8 cellular contexts compared by ENCODE assay signal in the genomic region with DNA sequence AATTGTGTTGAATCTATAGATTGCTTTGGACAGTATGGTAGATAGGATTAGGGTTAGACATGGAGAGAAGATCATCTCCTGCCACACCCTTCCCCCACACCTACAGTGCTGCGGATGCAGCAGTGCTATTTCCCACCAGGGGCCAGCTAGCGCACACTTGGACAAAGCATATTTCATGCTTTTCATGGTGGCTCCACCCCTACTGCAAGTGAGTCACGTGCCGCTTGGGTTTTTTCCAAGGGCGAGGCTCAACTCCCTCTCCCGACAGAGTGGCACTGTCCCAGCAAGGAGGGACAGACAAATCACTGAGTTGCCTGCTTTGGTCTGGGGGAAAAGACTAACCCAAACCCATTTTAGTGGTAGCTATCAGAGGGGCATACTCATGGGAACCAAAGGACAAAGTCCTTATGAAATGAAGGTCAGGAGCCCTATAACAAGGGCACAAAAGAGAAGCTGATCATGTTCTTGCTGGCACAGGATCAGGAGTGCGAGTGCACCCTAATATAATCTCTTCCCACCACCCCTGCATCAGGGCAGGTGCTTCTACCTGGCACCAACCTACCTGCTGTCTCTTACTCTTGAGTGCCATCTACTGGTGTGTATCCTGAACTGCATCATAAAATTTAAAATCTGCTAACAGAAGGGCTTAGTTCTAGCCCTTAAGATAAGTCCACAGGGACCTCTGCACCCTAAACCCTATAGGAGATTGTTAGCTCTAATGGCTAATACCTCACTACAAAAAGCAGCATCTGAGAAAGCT. TPM values are rescaled to one million over a fixed set of nuclear protein-coding genes. Genes with fewer than 3 reads are reported as not detected.
DNase-seq lines count a peak whose midpoint lies in the region; ATAC-seq, FAIRE-seq and TF ChIP-seq lines count a peak whose summit lies in the region.

No MANE protein-coding gene starts in this region.

- H3F3A ChIP-seq in DOHH2 (ENCODE audit: control insufficient read depth, insufficient read depth) = no peaks in the 10 kb centered on the region

- no peaks in the 10 kb centered on the region for H4K20me1 ChIP-seq in DOHH2 (ENCODE audit: control insufficient read depth, insufficient read depth, low read depth, low read length)

- POLR2A ChIA-PET in A549 (lab: Yijun Ruan, JAX) = interaction anchor here (1.8 kb wide), 1 partner anchor 125 kb away, joined by 7 read pairs; the partner anchor contains the start of gene COX7B

- no peak overlapping the region for H3K9ac ChIP-seq in iPS-15b (ENCODE audit: low read depth, low read length)
- no peak overlapping the region for H3K9ac ChIP-seq in neuronal stem cell (ENCODE audit: low read depth, low read length, poor library complexity)

- CTCF ChIA-PET in A549 (lab: Yijun Ruan, JAX) = interaction anchor here (0.6 to 3.6 kb wide), 27 partner anchors 9 to 1746 kb away, joined by 3 to 52 read pairs (median 4); partner anchors contain the start of genes ATP7A, COX7B and MAGT1

- H3K27ac ChIP-seq in A549 = 0 out of 6 replicates have a peak overlapping the region, but pooled peaks of 1 of the 2 experiments have one; percentile 28
- H3K27ac ChIP-seq in DOHH2 (ENCODE audit: low read depth, low read length) = no peak overlapping the region
- no peak overlapping the region for H3K27ac ChIP-seq in neuronal stem cell (replicated peaks; ENCODE audit: low read length)

- H2AK5ac ChIP-seq in neuronal stem cell (ENCODE audit: low read depth, low read length) = no peak overlapping the region

- 33% methylated on average over 7 of the region's 7 CpGs for WGBS in A549 (ENCODE audit: missing lambda C conversion rate)
- WGBS in neuronal stem cell (ENCODE audit: extremely low coverage in 2 of 2, insufficient read length in 2 of 2, insufficient replicate concordance in 1 of 2), 2 donors = no CpG with 5 or more reads among the region's 7 CpGs

- H3K4me3 ChIP-seq in A549 (no peak overlapping the region), DOHH2 (ENCODE audit: low read length) (no peak overlapping the region), iPS-15b (ENCODE audit: low read depth, low read length) (peak overlapping the region; percentile 26), neuronal stem cell (ENCODE audit: low read length in 2 of 2) (no peak overlapping the region)

- DNase-seq in A549 (ENCODE audit: low read depth in 1 of 2, low spot score in 1 of 2) = peak; percentile 18 to 33
- peak; percentile 68 for DNase-seq in KBM-7
- DNase-seq in activated CD4-positive, alpha-beta T cell treated with anti-CD3 and anti-CD28 coated beads, Interleukin-2, amount 50 U/mL, for 1 hour = peak; percentile 4
- DNase-seq in C1 segment of cervical spinal cord (lab: John Stamatoyannopoulos, UW) = no peak
- DNase-seq in neuronal stem cell (ENCODE audit: low spot score) = no peak

- H2AFZ ChIP-seq in neuronal stem cell (ENCODE audit: low read length) = no peak overlapping the region

- H3K9me3 ChIP-seq in A549 (no peaks in the 10 kb centered on the region), DOHH2 (ENCODE audit: control insufficient read depth, insufficient read depth, low read length) (no peaks in the 10 kb centered on the region), iPS-15b (ENCODE audit: control insufficient read depth, insufficient read depth, low read length) (no peaks in the 10 kb centered on the region), neuronal stem cell (replicated peaks in 1 of 2; ENCODE audit: control insufficient read depth in 2 of 2, insufficient read depth in 1 of 2, low read depth in 1 of 2, low read length in 2 of 2) (no peaks in the 10 kb centered on the region)

- ATAC-seq in A549 = peak; percentile 34 to 66; a peak in 4 of 6 replicates
- no peak for ATAC-seq in HG02678 (IDR thresholded peaks at IDR 0.05; ENCODE audit: unreplicated experiment)

- H3K4me1 ChIP-seq in A549 = peaks cover 3% of the 10 kb centered on the region; the same call in 1 of the 3 replicates
- H3K4me1 ChIP-seq in DOHH2 (ENCODE audit: control insufficient read depth, low read length) = no peaks in the 10 kb centered on the region
- H3K4me1 ChIP-seq in iPS-15b (ENCODE audit: control insufficient read depth, insufficient read depth, low read length) = no peaks in the 10 kb centered on the region
- H3K4me1 ChIP-seq in neuronal stem cell (ENCODE audit: control insufficient read depth in 2 of 2, insufficient read depth in 1 of 2, low read depth in 1 of 2, low read length in 2 of 2) = no peaks in the 10 kb centered on the region

- no peaks in the 10 kb centered on the region for H3K79me1 ChIP-seq in neuronal stem cell (ENCODE audit: low read depth, low read length)

- no peak for TF ChIP-seq EP300 in A549 (IDR thresholded peaks at IDR 0.05)

- no peak overlapping the region for H3K18ac ChIP-seq in neuronal stem cell (ENCODE audit: low read length)

- TF ChIP-seq CTCF in A549 (IDR thresholded peaks at IDR 0.05) (peak; percentile 65), DOHH2 (IDR thresholded peaks at IDR 0.05; ENCODE audit: low read depth, low read length, poor library complexity, severe bottlenecking) (peak; percentile 67)

- peak; percentile 82 to 84 for TF ChIP-seq RAD21 in A549 (conservative IDR thresholded peaks at IDR 0.05 in 1 of 2, IDR thresholded peaks at IDR 0.05 in 1 of 2)

- no peak overlapping the region for H2BK120ac ChIP-seq in neuronal stem cell (ENCODE audit: low read depth, low read length)

- no peaks in the 10 kb centered on the region for H3K79me2 ChIP-seq in DOHH2 (ENCODE audit: control insufficient read depth, low read length)

- H3K23ac ChIP-seq in neuronal stem cell (ENCODE audit: low read depth, low read length, poor library complexity) = no peak overlapping the region

- H3K27me3 ChIP-seq in DOHH2 (ENCODE audit: control insufficient read depth, low read length) (no peaks in the 10 kb centered on the region), iPS-15b (ENCODE audit: control insufficient read depth, insufficient read depth, low read length) (no peaks in the 10 kb centered on the region), neuronal stem cell (ENCODE audit: control insufficient read depth in 3 of 3, insufficient read depth in 3 of 3, low read depth in 1 of 3, low read length in 3 of 3) (no peaks in the 10 kb centered on the region)

- TF ChIP-seq POLR2A in A549 (IDR thresholded peaks at IDR 0.05; ENCODE audit: low read length) = no peak

- no peak overlapping the region for H2BK5ac ChIP-seq in neuronal stem cell (ENCODE audit: low read length)

- H3K9me2 ChIP-seq in DOHH2 (replicated peaks; ENCODE audit: control insufficient read depth, low read length) = no peaks in the 10 kb centered on the region

- H2BK12ac ChIP-seq in neuronal stem cell (ENCODE audit: low read length) = no peak overlapping the region

- peak; percentile 90 for FAIRE-seq in A549 (lab: Jason Lieb, UNC)

- H3K4ac ChIP-seq in neuronal stem cell (ENCODE audit: low read length) = no peak overlapping the region

- peak overlapping the region; percentile 33; the same call in 1 of the 3 replicates for H3K4me2 ChIP-seq in A549
- H3K4me2 ChIP-seq in DOHH2 (ENCODE audit: low read length) = no peak overlapping the region
- H3K4me2 ChIP-seq in neuronal stem cell (ENCODE audit: insufficient read depth, low read length, poor library complexity, severe bottlenecking) = no peak overlapping the region

- in situ Hi-C loops in KBM-7 (cut with MboI; ENCODE audit: low pct_unique_long_range_greater_than_20kb, low sequenced_read_pairs) = no loop called here

- no peaks in the 10 kb centered on the region for H3K36me3 ChIP-seq in DOHH2 (ENCODE audit: control insufficient read depth, low read length)
- H3K36me3 ChIP-seq in iPS-15b (ENCODE audit: control insufficient read depth, insufficient read depth, low read length) = no peaks in the 10 kb centered on the region
- no peaks in the 10 kb centered on the region for H3K36me3 ChIP-seq in neuronal stem cell (replicated peaks in 1 of 2; ENCODE audit: control insufficient read depth in 2 of 2, insufficient read depth in 2 of 2, low read length in 2 of 2)

- H4K8ac ChIP-seq in neuronal stem cell (ENCODE audit: low read depth, low read length) = no peak overlapping the region

- H2BK15ac ChIP-seq in neuronal stem cell (ENCODE audit: low read length) = no peak overlapping the region

- H3K14ac ChIP-seq in neuronal stem cell (ENCODE audit: low read length) = no peak overlapping the region

- H4K91ac ChIP-seq in neuronal stem cell (ENCODE audit: low read depth, low read length, poor library complexity) = no peak overlapping the region

TF ChIP-seq in A549, 52 proteins besides CTCF, POLR2A, EP300 and RAD21:
- TF ChIP-seq, protein P1, sequence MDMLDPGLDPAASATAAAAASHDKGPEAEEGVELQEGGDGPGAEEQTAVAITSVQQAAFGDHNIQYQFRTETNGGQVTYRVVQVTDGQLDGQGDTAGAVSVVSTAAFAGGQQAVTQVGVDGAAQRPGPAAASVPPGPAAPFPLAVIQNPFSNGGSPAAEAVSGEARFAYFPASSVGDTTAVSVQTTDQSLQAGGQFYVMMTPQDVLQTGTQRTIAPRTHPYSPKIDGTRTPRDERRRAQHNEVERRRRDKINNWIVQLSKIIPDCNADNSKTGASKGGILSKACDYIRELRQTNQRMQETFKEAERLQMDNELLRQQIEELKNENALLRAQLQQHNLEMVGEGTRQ (IDR thresholded peaks at IDR 0.05) = peak; percentile 58
- TF ChIP-seq ZC3H11A (IDR thresholded peaks at IDR 0.05) (no peak), SMC3 (IDR thresholded peaks at IDR 0.05) (peak; percentile 80)
TF ChIP-seq in A549: peak in this region for 2.

RNA-seq across cellular contexts. Expression of gene PGAM4, which starts 55.1 kb away (rescaled TPM):
- polyA plus RNA-seq in A549 (2011; rRNA removed) (0.22 TPM in 1 of 2 replicates, not detected in the other), A549 (2017; fragmentation: RNase III; extraction: RNeasy Plus Mini Kit Qiagen cat#74134 plus additional on column Dnase treatment) (0.17 TPM in 1 of 3 replicates, not detected in the others)
- polyA plus RNA-seq in A549 (2012; cell fraction: cytosol; rRNA removed) = not detected in 2 replicates
- polyA plus RNA-seq in A549 (2012; cell fraction: nucleus; rRNA removed) = not detected in 2 replicates
- not detected in 2 replicates for polyA minus RNA-seq in A549 (2011; rRNA and poly(A)+ RNA removed)
- not detected for polyA plus RNA-seq in neuronal stem cell (2013, experiment 1 of 2)
- polyA plus RNA-seq in neuronal stem cell (2013, experiment 2 of 2) = not detected

Comparison
In these comparisons a context has a peak if more than half of its experiments do, and no peak if none do; other contexts are left out.
1. DNase-seq: peak in A549 (2 of 2), KBM-7 (single experiment) and activated CD4-positive, alpha-beta T cell treated with anti-CD3 and anti-CD28 coated beads, Interleukin-2, amount 50 U/mL, for 1 hour (single experiment); none in C1 segment of cervical spinal cord (0 of 14) and neuronal stem cell (single experiment).